Comparison of ENCODE assay signal across 28 cellular contexts in the genomic region with DNA sequence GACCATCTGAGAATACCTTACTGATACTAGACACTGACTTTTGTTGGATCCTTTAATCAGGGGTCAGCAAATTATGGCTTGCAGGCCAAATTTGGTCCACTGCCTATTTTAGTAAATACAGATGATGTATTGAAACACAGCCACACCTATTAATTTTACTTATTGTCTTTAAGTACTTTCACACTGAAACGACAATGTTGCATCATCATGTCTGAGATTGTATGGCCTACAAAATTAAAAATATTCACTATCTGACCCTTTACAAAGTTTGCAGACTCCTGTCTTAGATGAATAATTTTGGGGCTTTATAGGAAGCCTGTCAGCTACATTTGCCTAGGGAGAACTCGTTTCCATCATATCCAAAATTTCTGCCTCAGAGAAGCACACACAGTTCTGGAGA.
"Had no signal": no experiment of that assay in that cellular context is flagged by ENCODE, and none has a peak within 500 bp of the region (broad histone marks: within the 10 kb centered on the region; RNA-seq: fewer than 3 reads in every experiment).

No MANE protein-coding gene starts in this region.

- H3K9me3 ChIP-seq: ovary, psoas muscle, thoracic aorta, thyroid gland, tibial nerve, upper lobe of left lung, vagina had no signal

- DNase-seq: naive thymus-derived CD8-positive, alpha-beta T cell; occipital lobe; ovary; posterior cingulate gyrus; psoas muscle; right cardiac atrium; stimulated activated CD4-positive, alpha-beta T cell treated with anti-CD3 and anti-CD28 coated beads, Interleukin-15, amount 100 ng/mL, for 24 hours; stimulated activated CD4-positive, alpha-beta T cell treated with anti-CD3 and anti-CD28 coated beads, Interleukin-2, amount 100 ng/mL, for 24 hours; stimulated activated CD4-positive, alpha-beta T cell treated with anti-CD3 and anti-CD28 coated beads, Interleukin-2, amount 100 ng/mL, for 48 hours; stimulated activated CD4-positive, alpha-beta T cell treated with anti-CD3 and anti-CD28 coated beads, Interleukin-4, amount 100 ng/mL, for 24 hours; stimulated activated naive B cell treated with anti-CD40 and anti-IgM and Interleukin-4, amounts not matched to agents 10 μg/mL and 1 μg/mL and 100 μg/mL, for 72 hours; stimulated activated naive CD4-positive, alpha-beta T cell treated with Interleukin-2 at 50 U/mL for 16 hours; stomach; thyroid gland; trophoblast cell; upper lobe of left lung had no signal

- H3K4me3 Mint-ChIP-seq: naive thymus-derived CD8-positive, alpha-beta T cell; natural killer cell treated with Interleukin-12 subunit alpha and Interleukin-12 subunit beta and Interleukin-15 and Interleukin-18, amount 100 ng/mL, for 72 hours; neural progenitor cell; stimulated activated effector memory CD8-positive, alpha-beta T cell treated with anti-CD3 and anti-CD28 coated beads, Interleukin-12 subunit alpha, Interleukin-12 subunit beta, amount 100 ng/mL, for 72 hours; stimulated activated naive B cell treated with anti-CD40 and anti-IgM and Interleukin-4, amounts not matched to agents 10 μg/mL and 1 μg/mL and 100 μg/mL, for 72 hours; stimulated activated naive CD8-positive, alpha-beta T cell treated with anti-CD3 and anti-CD28 coated beads, Interleukin-15, Interleukin-2, amounts not matched to agents 100 ng/mL and 50 ng/mL, for 24 hours had no signal

- H3K36me3 ChIP-seq: neural progenitor cell, ovary, stomach, thoracic aorta, thyroid gland, tibial nerve, upper lobe of left lung, vagina had no signal

- H3K27ac ChIP-seq: ovary, parathyroid adenoma, psoas muscle, skin epidermis, stomach, thoracic aorta, thyroid gland, tibial nerve, upper lobe of left lung, vagina had no signal

- H3K27ac Mint-ChIP-seq: naive thymus-derived CD8-positive, alpha-beta T cell; natural killer cell treated with Interleukin-12 subunit alpha and Interleukin-12 subunit beta and Interleukin-15 and Interleukin-18, amount 100 ng/mL, for 72 hours; neural progenitor cell; progenitor cell of endocrine pancreas; stimulated activated effector memory CD8-positive, alpha-beta T cell treated with anti-CD3 and anti-CD28 coated beads, Interleukin-12 subunit alpha, Interleukin-12 subunit beta, amount 100 ng/mL, for 72 hours; stimulated activated naive B cell treated with anti-CD40 and anti-IgM and Interleukin-4, amounts not matched to agents 10 μg/mL and 1 μg/mL and 100 μg/mL, for 72 hours; stimulated activated naive CD8-positive, alpha-beta T cell treated with anti-CD3 and anti-CD28 coated beads, Interleukin-15, Interleukin-2, amounts not matched to agents 100 ng/mL and 50 ng/mL, for 24 hours had no signal

- H3K79me2 ChIP-seq: parathyroid adenoma had no signal

- ATAC-seq: naive thymus-derived CD8-positive, alpha-beta T cell; natural killer cell treated with Interleukin-12 subunit alpha and Interleukin-12 subunit beta and Interleukin-15 and Interleukin-18, amount 100 ng/mL, for 72 hours; psoas muscle; right cardiac atrium; sciatic nerve; stimulated activated effector memory CD8-positive, alpha-beta T cell treated with anti-CD3 and anti-CD28 coated beads, Interleukin-12 subunit alpha, Interleukin-12 subunit beta, amount 100 ng/mL, for 72 hours; stimulated activated naive B cell treated with anti-CD40 and anti-IgM and Interleukin-4, amounts not matched to agents 10 μg/mL and 1 μg/mL and 100 μg/mL, for 72 hours had no signal

- H3K27me3 ChIP-seq: neural progenitor cell, ovary, stomach, thyroid gland, tibial nerve, upper lobe of left lung, vagina had no signal

- H2AFZ ChIP-seq: neural progenitor cell, parathyroid adenoma had no signal

- H3K4me1 Mint-ChIP-seq: naive thymus-derived CD8-positive, alpha-beta T cell; stimulated activated effector memory CD8-positive, alpha-beta T cell treated with anti-CD3 and anti-CD28 coated beads, Interleukin-12 subunit alpha, Interleukin-12 subunit beta, amount 100 ng/mL, for 72 hours; stimulated activated naive B cell treated with anti-CD40 and anti-IgM and Interleukin-4, amounts not matched to agents 10 μg/mL and 1 μg/mL and 100 μg/mL, for 72 hours had no signal

- H3K9ac ChIP-seq: neural progenitor cell, parathyroid adenoma had no signal

- FAIRE-seq: urothelium cell line had no signal

- H3K4me1 ChIP-seq: parathyroid adenoma, psoas muscle, thyroid gland, tibial nerve, upper lobe of left lung, vagina had no signal

- H3K4me3 ChIP-seq: neural progenitor cell, ovary, psoas muscle, skin epidermis, stomach, thoracic aorta, thyroid gland, tibial nerve, upper lobe of left lung, vagina had no signal

- H3K36me3 Mint-ChIP-seq: natural killer cell treated with Interleukin-12 subunit alpha and Interleukin-12 subunit beta and Interleukin-15 and Interleukin-18, amount 100 ng/mL, for 72 hours; stimulated activated effector memory CD8-positive, alpha-beta T cell treated with anti-CD3 and anti-CD28 coated beads, Interleukin-12 subunit alpha, Interleukin-12 subunit beta, amount 100 ng/mL, for 72 hours had no signal

- H3K9me3 Mint-ChIP-seq: natural killer cell treated with Interleukin-12 subunit alpha and Interleukin-12 subunit beta and Interleukin-15 and Interleukin-18, amount 100 ng/mL, for 72 hours; stimulated activated effector memory CD8-positive, alpha-beta T cell treated with anti-CD3 and anti-CD28 coated beads, Interleukin-12 subunit alpha, Interleukin-12 subunit beta, amount 100 ng/mL, for 72 hours had no signal

- H3K4me2 ChIP-seq: neural progenitor cell had no signal

- H3K27me3 Mint-ChIP-seq: progenitor cell of endocrine pancreas; stimulated activated naive CD8-positive, alpha-beta T cell treated with anti-CD3 and anti-CD28 coated beads, Interleukin-15, Interleukin-2, amounts not matched to agents 100 ng/mL and 50 ng/mL, for 24 hours had no signal
